Comparison of ENCODE assay signal across 1 cellular context in the genomic region with DNA sequence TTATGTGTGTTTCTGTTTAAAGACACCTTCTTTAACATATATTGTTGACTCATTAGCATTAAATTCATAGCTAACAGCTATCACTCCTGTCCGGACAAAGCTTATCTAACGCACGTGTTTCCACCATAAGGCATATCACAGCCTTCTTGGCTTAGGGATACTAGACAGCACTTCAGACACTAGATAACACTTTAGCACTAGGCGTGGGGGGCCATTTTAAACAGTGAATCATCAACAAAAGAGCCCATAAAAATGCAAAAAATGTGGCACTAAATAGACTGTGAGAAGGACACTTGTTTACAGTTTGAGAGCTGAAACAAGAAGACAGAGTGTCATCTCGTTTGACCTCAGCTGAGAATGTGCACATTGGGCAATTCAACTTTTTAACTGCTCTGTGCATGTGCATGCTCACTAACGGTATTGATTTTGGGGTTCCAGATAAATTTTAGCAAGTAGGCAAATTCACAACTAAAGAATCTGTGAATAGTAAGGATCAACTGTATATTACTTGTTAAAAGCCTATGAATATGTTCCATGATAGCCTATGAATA.
A peak's percentile ranks its signal among the peaks of the same experiment; 100 is the strongest.
TF ChIP-seq lines count a peak whose summit lies in the region.

No MANE protein-coding gene starts in this region.

TF ChIP-seq in K562, 482 proteins besides CTCF, POLR2A, EP300 and RAD21 (continued from another document and continues in another):
- TF ChIP-seq, protein P1, sequence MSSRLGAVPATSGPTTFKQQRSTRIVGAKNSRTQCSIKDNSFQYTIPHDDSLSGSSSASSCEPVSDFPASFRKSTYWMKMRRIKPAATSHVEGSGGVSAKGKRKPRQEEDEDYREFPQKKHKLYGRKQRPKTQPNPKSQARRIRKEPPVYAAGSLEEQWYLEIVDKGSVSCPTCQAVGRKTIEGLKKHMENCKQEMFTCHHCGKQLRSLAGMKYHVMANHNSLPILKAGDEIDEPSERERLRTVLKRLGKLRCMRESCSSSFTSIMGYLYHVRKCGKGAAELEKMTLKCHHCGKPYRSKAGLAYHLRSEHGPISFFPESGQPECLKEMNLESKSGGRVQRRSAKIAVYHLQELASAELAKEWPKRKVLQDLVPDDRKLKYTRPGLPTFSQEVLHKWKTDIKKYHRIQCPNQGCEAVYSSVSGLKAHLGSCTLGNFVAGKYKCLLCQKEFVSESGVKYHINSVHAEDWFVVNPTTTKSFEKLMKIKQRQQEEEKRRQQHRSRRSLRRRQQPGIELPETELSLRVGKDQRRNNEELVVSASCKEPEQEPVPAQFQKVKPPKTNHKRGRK (tag; IDR thresholded peaks at IDR 0.05) = no peak
- no peak for TF ChIP-seq BCOR (IDR thresholded peaks at IDR 0.05)
- TF ChIP-seq, protein P2, sequence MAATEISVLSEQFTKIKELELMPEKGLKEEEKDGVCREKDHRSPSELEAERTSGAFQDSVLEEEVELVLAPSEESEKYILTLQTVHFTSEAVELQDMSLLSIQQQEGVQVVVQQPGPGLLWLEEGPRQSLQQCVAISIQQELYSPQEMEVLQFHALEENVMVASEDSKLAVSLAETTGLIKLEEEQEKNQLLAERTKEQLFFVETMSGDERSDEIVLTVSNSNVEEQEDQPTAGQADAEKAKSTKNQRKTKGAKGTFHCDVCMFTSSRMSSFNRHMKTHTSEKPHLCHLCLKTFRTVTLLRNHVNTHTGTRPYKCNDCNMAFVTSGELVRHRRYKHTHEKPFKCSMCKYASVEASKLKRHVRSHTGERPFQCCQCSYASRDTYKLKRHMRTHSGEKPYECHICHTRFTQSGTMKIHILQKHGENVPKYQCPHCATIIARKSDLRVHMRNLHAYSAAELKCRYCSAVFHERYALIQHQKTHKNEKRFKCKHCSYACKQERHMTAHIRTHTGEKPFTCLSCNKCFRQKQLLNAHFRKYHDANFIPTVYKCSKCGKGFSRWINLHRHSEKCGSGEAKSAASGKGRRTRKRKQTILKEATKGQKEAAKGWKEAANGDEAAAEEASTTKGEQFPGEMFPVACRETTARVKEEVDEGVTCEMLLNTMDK (IDR thresholded peaks at IDR 0.05; ENCODE audit: borderline replicate concordance, insufficient read depth, low read depth, low read length, poor library complexity, severe bottlenecking) = no peak
- no peak for TF ChIP-seq BRF1 (IDR thresholded peaks at IDR 0.05; ENCODE audit: borderline replicate concordance, extremely low read depth, insufficient read length)
- no peak for TF ChIP-seq SMARCA4 (IDR thresholded peaks at IDR 0.05)
- TF ChIP-seq TEAD4 (IDR thresholded peaks at IDR 0.05; ENCODE audit: low read length) = peak; percentile 92
- no peak for TF ChIP-seq TEAD4 (CRISPR knock-in tag; IDR thresholded peaks at IDR 0.05; ENCODE audit: borderline replicate concordance)
- no peak for TF ChIP-seq CREM (IDR thresholded peaks at IDR 0.05; ENCODE audit: low read depth)
- TF ChIP-seq BRD4 (IDR thresholded peaks at IDR 0.05) = no peak
- TF ChIP-seq KDM1A (IDR thresholded peaks at IDR 0.05) = peak; percentile 61 to 76; a peak in 2 of 4 replicates
- no peak for TF ChIP-seq ZC3H4 (CRISPR knock-in tag; IDR thresholded peaks at IDR 0.05; ENCODE audit: borderline replicate concordance)
- no peak for TF ChIP-seq RB1 (IDR thresholded peaks at IDR 0.05; ENCODE audit: low read depth)
- peak; percentile 82 for TF ChIP-seq POLR2AphosphoS5 (IDR thresholded peaks at IDR 0.05; ENCODE audit: control insufficient read depth, insufficient read depth, low read depth, low read length)
- no peak for TF ChIP-seq KAT8 (IDR thresholded peaks at IDR 0.05; ENCODE audit: low read depth)
- TF ChIP-seq RBM22 (IDR thresholded peaks at IDR 0.05; ENCODE audit: low read depth, low read length, poor library complexity, severe bottlenecking) = no peak
- peak; percentile 49; the same call in 1 of the 2 replicates for TF ChIP-seq FOXM1 (IDR thresholded peaks at IDR 0.05; ENCODE audit: low read depth)
- no peak for TF ChIP-seq FOXM1 (CRISPR knock-in tag; IDR thresholded peaks at IDR 0.05; ENCODE audit: low read depth)
- no peak for TF ChIP-seq RBBP5 (IDR thresholded peaks at IDR 0.05; ENCODE audit: borderline replicate concordance, insufficient read depth, low read length, poor library complexity, severe bottlenecking)
- TF ChIP-seq, protein P3, sequence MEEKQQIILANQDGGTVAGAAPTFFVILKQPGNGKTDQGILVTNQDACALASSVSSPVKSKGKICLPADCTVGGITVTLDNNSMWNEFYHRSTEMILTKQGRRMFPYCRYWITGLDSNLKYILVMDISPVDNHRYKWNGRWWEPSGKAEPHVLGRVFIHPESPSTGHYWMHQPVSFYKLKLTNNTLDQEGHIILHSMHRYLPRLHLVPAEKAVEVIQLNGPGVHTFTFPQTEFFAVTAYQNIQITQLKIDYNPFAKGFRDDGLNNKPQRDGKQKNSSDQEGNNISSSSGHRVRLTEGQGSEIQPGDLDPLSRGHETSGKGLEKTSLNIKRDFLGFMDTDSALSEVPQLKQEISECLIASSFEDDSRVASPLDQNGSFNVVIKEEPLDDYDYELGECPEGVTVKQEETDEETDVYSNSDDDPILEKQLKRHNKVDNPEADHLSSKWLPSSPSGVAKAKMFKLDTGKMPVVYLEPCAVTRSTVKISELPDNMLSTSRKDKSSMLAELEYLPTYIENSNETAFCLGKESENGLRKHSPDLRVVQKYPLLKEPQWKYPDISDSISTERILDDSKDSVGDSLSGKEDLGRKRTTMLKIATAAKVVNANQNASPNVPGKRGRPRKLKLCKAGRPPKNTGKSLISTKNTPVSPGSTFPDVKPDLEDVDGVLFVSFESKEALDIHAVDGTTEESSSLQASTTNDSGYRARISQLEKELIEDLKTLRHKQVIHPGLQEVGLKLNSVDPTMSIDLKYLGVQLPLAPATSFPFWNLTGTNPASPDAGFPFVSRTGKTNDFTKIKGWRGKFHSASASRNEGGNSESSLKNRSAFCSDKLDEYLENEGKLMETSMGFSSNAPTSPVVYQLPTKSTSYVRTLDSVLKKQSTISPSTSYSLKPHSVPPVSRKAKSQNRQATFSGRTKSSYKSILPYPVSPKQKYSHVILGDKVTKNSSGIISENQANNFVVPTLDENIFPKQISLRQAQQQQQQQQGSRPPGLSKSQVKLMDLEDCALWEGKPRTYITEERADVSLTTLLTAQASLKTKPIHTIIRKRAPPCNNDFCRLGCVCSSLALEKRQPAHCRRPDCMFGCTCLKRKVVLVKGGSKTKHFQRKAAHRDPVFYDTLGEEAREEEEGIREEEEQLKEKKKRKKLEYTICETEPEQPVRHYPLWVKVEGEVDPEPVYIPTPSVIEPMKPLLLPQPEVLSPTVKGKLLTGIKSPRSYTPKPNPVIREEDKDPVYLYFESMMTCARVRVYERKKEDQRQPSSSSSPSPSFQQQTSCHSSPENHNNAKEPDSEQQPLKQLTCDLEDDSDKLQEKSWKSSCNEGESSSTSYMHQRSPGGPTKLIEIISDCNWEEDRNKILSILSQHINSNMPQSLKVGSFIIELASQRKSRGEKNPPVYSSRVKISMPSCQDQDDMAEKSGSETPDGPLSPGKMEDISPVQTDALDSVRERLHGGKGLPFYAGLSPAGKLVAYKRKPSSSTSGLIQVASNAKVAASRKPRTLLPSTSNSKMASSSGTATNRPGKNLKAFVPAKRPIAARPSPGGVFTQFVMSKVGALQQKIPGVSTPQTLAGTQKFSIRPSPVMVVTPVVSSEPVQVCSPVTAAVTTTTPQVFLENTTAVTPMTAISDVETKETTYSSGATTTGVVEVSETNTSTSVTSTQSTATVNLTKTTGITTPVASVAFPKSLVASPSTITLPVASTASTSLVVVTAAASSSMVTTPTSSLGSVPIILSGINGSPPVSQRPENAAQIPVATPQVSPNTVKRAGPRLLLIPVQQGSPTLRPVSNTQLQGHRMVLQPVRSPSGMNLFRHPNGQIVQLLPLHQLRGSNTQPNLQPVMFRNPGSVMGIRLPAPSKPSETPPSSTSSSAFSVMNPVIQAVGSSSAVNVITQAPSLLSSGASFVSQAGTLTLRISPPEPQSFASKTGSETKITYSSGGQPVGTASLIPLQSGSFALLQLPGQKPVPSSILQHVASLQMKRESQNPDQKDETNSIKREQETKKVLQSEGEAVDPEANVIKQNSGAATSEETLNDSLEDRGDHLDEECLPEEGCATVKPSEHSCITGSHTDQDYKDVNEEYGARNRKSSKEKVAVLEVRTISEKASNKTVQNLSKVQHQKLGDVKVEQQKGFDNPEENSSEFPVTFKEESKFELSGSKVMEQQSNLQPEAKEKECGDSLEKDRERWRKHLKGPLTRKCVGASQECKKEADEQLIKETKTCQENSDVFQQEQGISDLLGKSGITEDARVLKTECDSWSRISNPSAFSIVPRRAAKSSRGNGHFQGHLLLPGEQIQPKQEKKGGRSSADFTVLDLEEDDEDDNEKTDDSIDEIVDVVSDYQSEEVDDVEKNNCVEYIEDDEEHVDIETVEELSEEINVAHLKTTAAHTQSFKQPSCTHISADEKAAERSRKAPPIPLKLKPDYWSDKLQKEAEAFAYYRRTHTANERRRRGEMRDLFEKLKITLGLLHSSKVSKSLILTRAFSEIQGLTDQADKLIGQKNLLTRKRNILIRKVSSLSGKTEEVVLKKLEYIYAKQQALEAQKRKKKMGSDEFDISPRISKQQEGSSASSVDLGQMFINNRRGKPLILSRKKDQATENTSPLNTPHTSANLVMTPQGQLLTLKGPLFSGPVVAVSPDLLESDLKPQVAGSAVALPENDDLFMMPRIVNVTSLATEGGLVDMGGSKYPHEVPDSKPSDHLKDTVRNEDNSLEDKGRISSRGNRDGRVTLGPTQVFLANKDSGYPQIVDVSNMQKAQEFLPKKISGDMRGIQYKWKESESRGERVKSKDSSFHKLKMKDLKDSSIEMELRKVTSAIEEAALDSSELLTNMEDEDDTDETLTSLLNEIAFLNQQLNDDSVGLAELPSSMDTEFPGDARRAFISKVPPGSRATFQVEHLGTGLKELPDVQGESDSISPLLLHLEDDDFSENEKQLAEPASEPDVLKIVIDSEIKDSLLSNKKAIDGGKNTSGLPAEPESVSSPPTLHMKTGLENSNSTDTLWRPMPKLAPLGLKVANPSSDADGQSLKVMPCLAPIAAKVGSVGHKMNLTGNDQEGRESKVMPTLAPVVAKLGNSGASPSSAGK (IDR thresholded peaks at IDR 0.05) = no peak
- no peak for TF ChIP-seq POLR2AphosphoS2 (IDR thresholded peaks at IDR 0.05; ENCODE audit: low read length)
- no peak for TF ChIP-seq ZNF436 (CRISPR knock-in tag; IDR thresholded peaks at IDR 0.05)
- no peak for TF ChIP-seq TAF15 (IDR thresholded peaks at IDR 0.05; ENCODE audit: low read depth, low read length)
- TF ChIP-seq ETV1 (tag; conservative IDR thresholded peaks at IDR 0.05; ENCODE audit: low read depth) = no peak
- TF ChIP-seq, protein P4, sequence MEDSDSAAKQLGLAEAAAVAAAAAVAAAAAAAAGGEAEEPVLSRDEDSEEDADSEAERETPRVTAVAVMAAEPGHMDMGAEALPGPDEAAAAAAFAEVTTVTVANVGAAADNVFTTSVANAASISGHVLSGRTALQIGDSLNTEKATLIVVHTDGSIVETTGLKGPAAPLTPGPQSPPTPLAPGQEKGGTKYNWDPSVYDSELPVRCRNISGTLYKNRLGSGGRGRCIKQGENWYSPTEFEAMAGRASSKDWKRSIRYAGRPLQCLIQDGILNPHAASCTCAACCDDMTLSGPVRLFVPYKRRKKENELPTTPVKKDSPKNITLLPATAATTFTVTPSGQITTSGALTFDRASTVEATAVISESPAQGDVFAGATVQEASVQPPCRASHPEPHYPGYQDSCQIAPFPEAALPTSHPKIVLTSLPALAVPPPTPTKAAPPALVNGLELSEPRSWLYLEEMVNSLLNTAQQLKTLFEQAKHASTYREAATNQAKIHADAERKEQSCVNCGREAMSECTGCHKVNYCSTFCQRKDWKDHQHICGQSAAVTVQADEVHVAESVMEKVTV (CRISPR knock-in tag; IDR thresholded peaks at IDR 0.05) = no peak
- TF ChIP-seq, protein P5, sequence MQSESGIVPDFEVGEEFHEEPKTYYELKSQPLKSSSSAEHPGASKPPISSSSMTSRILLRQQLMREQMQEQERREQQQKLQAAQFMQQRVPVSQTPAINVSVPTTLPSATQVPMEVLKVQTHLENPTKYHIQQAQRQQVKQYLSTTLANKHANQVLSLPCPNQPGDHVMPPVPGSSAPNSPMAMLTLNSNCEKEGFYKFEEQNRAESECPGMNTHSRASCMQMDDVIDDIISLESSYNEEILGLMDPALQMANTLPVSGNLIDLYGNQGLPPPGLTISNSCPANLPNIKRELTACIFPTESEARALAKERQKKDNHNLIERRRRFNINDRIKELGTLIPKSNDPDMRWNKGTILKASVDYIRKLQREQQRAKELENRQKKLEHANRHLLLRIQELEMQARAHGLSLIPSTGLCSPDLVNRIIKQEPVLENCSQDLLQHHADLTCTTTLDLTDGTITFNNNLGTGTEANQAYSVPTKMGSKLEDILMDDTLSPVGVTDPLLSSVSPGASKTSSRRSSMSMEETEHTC (IDR thresholded peaks at IDR 0.05) = 0 out of 2 replicates have a peak, but pooled peaks have one; percentile 14
- TF ChIP-seq, protein P6, sequence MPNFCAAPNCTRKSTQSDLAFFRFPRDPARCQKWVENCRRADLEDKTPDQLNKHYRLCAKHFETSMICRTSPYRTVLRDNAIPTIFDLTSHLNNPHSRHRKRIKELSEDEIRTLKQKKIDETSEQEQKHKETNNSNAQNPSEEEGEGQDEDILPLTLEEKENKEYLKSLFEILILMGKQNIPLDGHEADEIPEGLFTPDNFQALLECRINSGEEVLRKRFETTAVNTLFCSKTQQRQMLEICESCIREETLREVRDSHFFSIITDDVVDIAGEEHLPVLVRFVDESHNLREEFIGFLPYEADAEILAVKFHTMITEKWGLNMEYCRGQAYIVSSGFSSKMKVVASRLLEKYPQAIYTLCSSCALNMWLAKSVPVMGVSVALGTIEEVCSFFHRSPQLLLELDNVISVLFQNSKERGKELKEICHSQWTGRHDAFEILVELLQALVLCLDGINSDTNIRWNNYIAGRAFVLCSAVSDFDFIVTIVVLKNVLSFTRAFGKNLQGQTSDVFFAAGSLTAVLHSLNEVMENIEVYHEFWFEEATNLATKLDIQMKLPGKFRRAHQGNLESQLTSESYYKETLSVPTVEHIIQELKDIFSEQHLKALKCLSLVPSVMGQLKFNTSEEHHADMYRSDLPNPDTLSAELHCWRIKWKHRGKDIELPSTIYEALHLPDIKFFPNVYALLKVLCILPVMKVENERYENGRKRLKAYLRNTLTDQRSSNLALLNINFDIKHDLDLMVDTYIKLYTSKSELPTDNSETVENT (CRISPR knock-in tag; IDR thresholded peaks at IDR 0.05) = no peak
- TF ChIP-seq HCFC1 (IDR thresholded peaks at IDR 0.05; ENCODE audit: low read depth, low read length) = no peak
- TF ChIP-seq DMBX1 (CRISPR knock-in tag; IDR thresholded peaks at IDR 0.05; ENCODE audit: borderline replicate concordance) = no peak
- TF ChIP-seq KDM2B (CRISPR knock-in tag; IDR thresholded peaks at IDR 0.05) = no peak
- TF ChIP-seq BHLHE40 (IDR thresholded peaks at IDR 0.05; ENCODE audit: low read length) = peak; percentile 81
- no peak for TF ChIP-seq NEUROD1 (IDR thresholded peaks at IDR 0.05; ENCODE audit: borderline replicate concordance, low read depth, low read length, partially characterized antibody)
- TF ChIP-seq GTF2A2 (tag; IDR thresholded peaks at IDR 0.05) = no peak
- no peak for TF ChIP-seq ZNF263 (CRISPR knock-in tag; IDR thresholded peaks at IDR 0.05; ENCODE audit: borderline replicate concordance)
- TF ChIP-seq BACH1 (tag; IDR thresholded peaks at IDR 0.05) = no peak
- TF ChIP-seq, protein P7, sequence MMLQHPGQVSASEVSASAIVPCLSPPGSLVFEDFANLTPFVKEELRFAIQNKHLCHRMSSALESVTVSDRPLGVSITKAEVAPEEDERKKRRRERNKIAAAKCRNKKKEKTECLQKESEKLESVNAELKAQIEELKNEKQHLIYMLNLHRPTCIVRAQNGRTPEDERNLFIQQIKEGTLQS (IDR thresholded peaks at IDR 0.05) = peak; percentile 26; the same call in 1 of the 2 replicates
- TF ChIP-seq, protein P7 (CRISPR knock-in tag; conservative IDR thresholded peaks at IDR 0.05) = no peak
- TF ChIP-seq CEBPB (tag; IDR thresholded peaks at IDR 0.05) = no peak
